In the genomic region with DNA sequence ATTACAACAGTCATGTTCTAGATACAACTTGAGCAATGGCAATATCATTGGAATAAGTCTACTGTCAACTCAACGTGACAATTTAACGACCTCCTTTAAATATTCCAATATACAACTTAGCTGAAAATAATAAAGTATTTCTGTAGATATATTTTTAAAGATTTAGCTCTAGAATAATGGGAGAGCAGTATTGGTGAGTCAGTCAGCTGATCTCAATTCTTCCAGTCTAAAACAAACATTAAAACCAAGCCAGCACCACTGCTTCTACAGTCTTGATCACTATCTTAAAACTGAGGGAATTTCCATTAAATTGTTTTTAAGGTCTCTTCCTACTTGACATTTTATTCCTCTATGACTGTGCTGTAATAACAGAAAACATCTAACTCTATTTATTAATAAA, we compare ENCODE assay signal across 23 cellular contexts. TPM values are rescaled to one million over a fixed set of nuclear protein-coding genes. Genes with fewer than 3 reads are reported as not detected.
DNase-seq lines count a peak whose midpoint lies in the region; ATAC-seq and TF ChIP-seq lines count a peak whose summit lies in the region.
"Had no signal": no experiment of that assay in that cellular context is flagged by ENCODE, and none has a peak within 500 bp of the region (broad histone marks: within the 10 kb centered on the region; RNA-seq: fewer than 3 reads in every experiment).

No MANE protein-coding gene starts in this region.

- H3K4me3 Mint-ChIP-seq in stimulated activated memory B cell treated with anti-CD40 and anti-IgM and Interleukin-4, amounts not matched to agents 10 μg/mL and 1 μg/mL and 100 μg/mL, for 72 hours: no peak overlapping the region
- H3K4me3 Mint-ChIP-seq: CD4-positive, alpha-beta memory T cell; naive B cell had no signal

- no peaks in the 10 kb centered on the region for H3K9me3 Mint-ChIP-seq in stimulated activated memory B cell treated with anti-CD40 and anti-IgM and Interleukin-4, amounts not matched to agents 10 μg/mL and 1 μg/mL and 100 μg/mL, for 72 hours
- H3K9me3 Mint-ChIP-seq: naive B cell had no signal

- no peak overlapping the region for H3K27ac ChIP-seq in uterus
- H3K27ac ChIP-seq: adrenal gland, epithelial cell of prostate, gastrocnemius medialis, parathyroid adenoma, sigmoid colon, thoracic aorta had no signal

- no peak overlapping the region for H3K27ac Mint-ChIP-seq in stimulated activated memory B cell treated with anti-CD40 and anti-IgM and Interleukin-4, amounts not matched to agents 10 μg/mL and 1 μg/mL and 100 μg/mL, for 72 hours
- H3K27ac Mint-ChIP-seq: CD4-positive, alpha-beta memory T cell; naive B cell had no signal

- H3K36me3 Mint-ChIP-seq in stimulated activated memory B cell treated with anti-CD40 and anti-IgM and Interleukin-4, amounts not matched to agents 10 μg/mL and 1 μg/mL and 100 μg/mL, for 72 hours: peaks cover 14% of the 10 kb centered on the region

- intact Hi-C loops in uterus (cut with DNase I; ENCODE audit: low total_unique reads): no loop called here

- DNase-seq in EH (ENCODE audit: low read depth) (peak; percentile 71), M059J (ENCODE audit: low read depth) (peak; percentile 49), choroid plexus epithelial cell (ENCODE audit: low read depth) (peak; percentile 50), lung microvascular endothelial cell (ENCODE audit: low read depth in 2 of 2) (peak; percentile 44 to 63), GM20000 (ENCODE audit: low spot score) (no peak), uterus (no peak), NCI-H2081 (lab: John Stamatoyannopoulos, UW) (no peak)
- DNase-seq: activated CD4-positive, alpha-beta T cell treated with anti-CD3 and anti-CD28 coated beads for 48 hours; activated effector memory CD4-positive, alpha-beta T cell treated with Interleukin-2 at 50 U/mL for 16 hours; adrenal gland; caudate nucleus; CD4-positive, alpha-beta memory T cell; gastrocnemius medialis; mesendoderm; naive B cell; NCI-H1417 treated with DMSO at 0.1 percent for 48 hours; NCI-H524; sigmoid colon had no signal

- peaks cover 6% of the 10 kb centered on the region for H3K4me1 Mint-ChIP-seq in stimulated activated memory B cell treated with anti-CD40 and anti-IgM and Interleukin-4, amounts not matched to agents 10 μg/mL and 1 μg/mL and 100 μg/mL, for 72 hours

- no peak for ATAC-seq in stimulated activated memory B cell treated with anti-CD40 and anti-IgM and Interleukin-4, amounts not matched to agents 10 μg/mL and 1 μg/mL and 100 μg/mL, for 72 hours
- ATAC-seq: gastrocnemius medialis had no signal

- no peaks in the 10 kb centered on the region for H3K36me3 ChIP-seq in uterus
- H3K36me3 ChIP-seq: thoracic aorta had no signal

- H3K27me3 Mint-ChIP-seq in stimulated activated memory B cell treated with anti-CD40 and anti-IgM and Interleukin-4, amounts not matched to agents 10 μg/mL and 1 μg/mL and 100 μg/mL, for 72 hours: no peaks in the 10 kb centered on the region
- H3K27me3 Mint-ChIP-seq: CD4-positive, alpha-beta memory T cell; naive B cell had no signal

- H3K4me3 ChIP-seq in choroid plexus epithelial cell (ENCODE audit: low read depth, low read length): no peak overlapping the region
- no peak overlapping the region for H3K4me3 ChIP-seq in uterus
- H3K4me3 ChIP-seq: adrenal gland, gastrocnemius medialis, HAP-1, sigmoid colon, thoracic aorta had no signal

- TF ChIP-seq POLR2A in uterus (IDR thresholded peaks at IDR 0.05): no peak

- TF ChIP-seq CTCF in choroid plexus epithelial cell (conservative IDR thresholded peaks at IDR 0.05; ENCODE audit: low read depth, low read length) (no peak), GM20000 (IDR thresholded peaks at IDR 0.05; ENCODE audit: extremely low read depth, missing control alignments) (no peak), uterus (IDR thresholded peaks at IDR 0.05) (no peak)

- H3K4me1 ChIP-seq in uterus: no peaks in the 10 kb centered on the region
- H3K4me1 ChIP-seq: parathyroid adenoma had no signal

- H3K27me3 ChIP-seq in uterus: no peaks in the 10 kb centered on the region
- H3K27me3 ChIP-seq: adrenal gland, gastrocnemius medialis, sigmoid colon had no signal

- no peaks in the 10 kb centered on the region for H3K9me3 ChIP-seq in uterus
- H3K9me3 ChIP-seq: adrenal gland, gastrocnemius medialis, HAP-1, sigmoid colon, thoracic aorta had no signal

RNA-seq across cellular contexts. Expression of a gene that starts 38.2 kb away (rescaled TPM):
- 160 and 168 TPM in 2 replicates for total RNA-seq in M059J (2014; rRNA removed; shearing (Covaris generic))
- 38.1 and 43.1 TPM in 2 replicates for total RNA-seq in lung microvascular endothelial cell
- total RNA-seq in uterus: 10 to 100 TPM; 49.4 to 64.7 (median 55.7) TPM

RNA-seq across cellular contexts. Expression of a gene that starts 58.3 kb away (rescaled TPM):
- 45.7 and 67.4 TPM in 2 replicates for total RNA-seq in M059J (2014; rRNA removed; shearing (Covaris generic))
- total RNA-seq in lung microvascular endothelial cell: 18.3 and 21.0 TPM in 2 replicates
- total RNA-seq in uterus: 10 to 100 TPM; 22.6 to 49.0 (median 40.9) TPM

Comparison
In these comparisons a context has a peak if more than half of its experiments do, and no peak if none do; other contexts are left out.
1. DNase-seq: peak in EH (single experiment), M059J (single experiment), choroid plexus epithelial cell (single experiment) and lung microvascular endothelial cell (2 of 2); none in GM20000 (single experiment), uterus (0 of 2) and NCI-H2081 (0 of 2).